Comparison of ENCODE assay signal across 8 cellular contexts in the genomic region with DNA sequence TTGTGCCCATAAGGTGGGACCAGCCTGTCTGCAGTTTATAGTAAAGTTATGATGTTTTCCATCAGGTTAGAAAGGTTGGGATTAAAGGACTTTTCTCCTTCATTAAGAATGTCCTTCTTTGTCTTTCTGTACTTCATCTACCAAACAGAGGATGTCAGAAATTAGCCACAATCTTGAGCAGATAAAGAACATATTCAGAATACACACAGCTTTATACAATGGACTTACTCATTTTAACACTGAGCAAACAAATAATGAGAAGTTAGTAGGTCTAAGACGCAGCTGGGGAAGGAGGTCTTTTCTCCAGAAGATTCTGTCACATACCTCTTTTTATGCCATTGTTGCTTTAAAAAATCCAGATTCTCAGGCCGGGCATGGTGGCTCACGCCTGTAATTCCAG. TPM values are rescaled to one million over a fixed set of nuclear protein-coding genes. Genes with fewer than 3 reads are reported as not detected.
"Had no signal": no experiment of that assay in that cellular context is flagged by ENCODE, and none has a peak within 500 bp of the region (broad histone marks: within the 10 kb centered on the region; RNA-seq: fewer than 3 reads in every experiment).

No MANE protein-coding gene starts in this region.

- H3K36me3 Mint-ChIP-seq: IgD-negative memory B cell had no signal

- H3K27ac ChIP-seq: HL-60 had no signal

- FAIRE-seq: H1, H54, HepG2 had no signal

- H3K4me2 ChIP-seq: GM23338 had no signal

- H3K9me3 Mint-ChIP-seq: GM23338, H9, IgD-negative memory B cell had no signal

- H3K4me3 Mint-ChIP-seq: GM23338, H9, IgD-negative memory B cell had no signal

- H3K27me3 Mint-ChIP-seq: IgD-negative memory B cell had no signal

- H2AFZ ChIP-seq: GM23338 had no signal

- H3K4me3 ChIP-seq: GM23338 had no signal

- DNase-seq: H9, HCEC 1CT had no signal

- ATAC-seq: GM23338, HepG2 had no signal

- H3K27ac Mint-ChIP-seq: GM23338, H9, IgD-negative memory B cell had no signal

RNA-seq across cellular contexts. Expression of a gene that starts 57.0 kb away (rescaled TPM):
- polyA plus RNA-seq: IgD-negative memory B cell had no signal
